In the genomic region with DNA sequence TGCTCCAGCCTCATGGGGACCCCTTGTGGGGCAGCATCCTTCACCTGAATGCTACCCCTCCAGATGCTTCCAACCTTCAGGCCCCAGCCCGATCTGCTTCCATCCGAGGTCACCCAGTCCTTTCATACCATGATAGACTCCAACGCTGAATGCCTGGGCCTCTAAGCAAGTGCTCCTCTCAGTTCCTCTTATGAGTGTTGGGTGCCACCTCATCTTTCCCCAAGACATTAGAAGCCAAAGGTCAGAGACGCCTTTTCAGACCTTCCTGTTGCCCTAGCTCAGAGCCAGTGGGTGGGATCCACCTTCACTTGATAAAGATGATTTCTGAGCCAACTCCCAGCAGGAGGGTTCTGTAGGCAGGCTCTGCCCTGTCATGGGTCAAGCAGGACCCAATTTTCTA, we compare ENCODE assay signal across 12 cellular contexts.
DNase-seq lines count a peak whose midpoint lies in the region; ATAC-seq, FAIRE-seq and TF ChIP-seq lines count a peak whose summit lies in the region.
"Had no signal": no experiment of that assay in that cellular context is flagged by ENCODE, and none has a peak within 500 bp of the region (broad histone marks: within the 10 kb centered on the region; RNA-seq: fewer than 3 reads in every experiment).

No MANE protein-coding gene starts in this region.

- DNase-seq in erythroblast (lab: John Stamatoyannopoulos, UW) (no peak), hepatic stellate cell (ENCODE audit: low spot score) (no peak), glomerular visceral epithelial cell (ENCODE audit: extremely low spot score) (no peak), D721Med (ENCODE audit: insufficient read length, low spot score) (no peak)
- DNase-seq: left ventricle myocardium superior, NCI-H1930, WERI-Rb-1 had no signal

- TF ChIP-seq CTCF in D721Med (IDR thresholded peaks at IDR 0.05; ENCODE audit: insufficient read depth, missing control alignments), result no peak

- FAIRE-seq in D721Med (lab: Jason Lieb, UNC), result no peak
- FAIRE-seq: frontal cortex had no signal

- no peak for TF ChIP-seq POLR2A in erythroblast (IDR thresholded peaks at IDR 0.05; ENCODE audit: low read length)

- ATAC-seq in GM18508 (IDR thresholded peaks at IDR 0.05; ENCODE audit: insufficient read depth, unreplicated experiment), result peak; percentile 99
- ATAC-seq in GM19463 (IDR thresholded peaks at IDR 0.05; ENCODE audit: unreplicated experiment), result peak; percentile 99
- ATAC-seq in HG02885 (IDR thresholded peaks at IDR 0.05; ENCODE audit: poor library complexity, unreplicated experiment), result peak; percentile 96
- peak; percentile 89 for ATAC-seq in HG03571 (IDR thresholded peaks at IDR 0.05; ENCODE audit: unreplicated experiment)
